Comparison of ENCODE assay signal across 23 cellular contexts in genomic region chr16:78448658-78449327, GRCh38.
DNase-seq lines count a peak whose midpoint lies in the region; ATAC-seq and TF ChIP-seq lines count a peak whose summit lies in the region.
"Had no signal": no experiment of that assay in that cellular context is flagged by ENCODE, and none has a peak within 500 bp of the region (broad histone marks: within the 10 kb centered on the region; RNA-seq: fewer than 3 reads in every experiment).

No MANE protein-coding gene starts in this region.

- H3K4me3 ChIP-seq in NT2/D1 (ENCODE audit: insufficient read length, low read depth) (no peak overlapping the region), mammary epithelial cell (replicated peaks in 1 of 3; ENCODE audit: insufficient read depth in 1 of 3, low read depth in 2 of 3, low read length in 3 of 3) (no peak overlapping the region)
- H3K4me3 ChIP-seq: GM12878, HAP-1, SK-N-MC had no signal

- H2AFZ ChIP-seq in mammary epithelial cell (ENCODE audit: low read depth, low read length): no peak overlapping the region

- no peaks in the 10 kb centered on the region for H3K4me1 ChIP-seq in NT2/D1 (ENCODE audit: insufficient read depth, insufficient read length)
- no peaks in the 10 kb centered on the region for H3K4me1 ChIP-seq in mammary epithelial cell (ENCODE audit: insufficient read depth, low read length)
- H3K4me1 ChIP-seq: HAP-1 had no signal

- H3K4me2 ChIP-seq in mammary epithelial cell (ENCODE audit: insufficient read depth, low read depth, low read length): no peak overlapping the region

- H3K27ac ChIP-seq in mammary epithelial cell (ENCODE audit: insufficient read depth, low read depth, low read length): no peak overlapping the region
- H3K27ac ChIP-seq: SK-N-MC had no signal

- BruUV-seq in mammary epithelial cell (replicated peaks; lab: Mats Ljungman, UMichigan): no TSS peak

- H3K79me2 ChIP-seq in mammary epithelial cell (ENCODE audit: insufficient read depth, low read length): no peaks in the 10 kb centered on the region

- dilution Hi-C loops in mammary epithelial cell (cut with HindIII; ENCODE audit: low sequenced_read_pairs): no loop called here

- in situ Hi-C loops in mammary epithelial cell (cut with MboI; ENCODE audit: low sequenced_read_pairs in 2 of 2): no loop called here

- CTCF ChIA-PET in mammary epithelial cell (lab: Charles Lee; ENCODE audit: low non-redundant PET): no interaction called here

- no peaks in the 10 kb centered on the region for H3K27me3 ChIP-seq in NT2/D1 (ENCODE audit: insufficient read depth, insufficient read length)
- no peaks in the 10 kb centered on the region for H3K27me3 ChIP-seq in mammary epithelial cell (ENCODE audit: insufficient read depth, low read length)

- H3K36me3 ChIP-seq in NT2/D1 (ENCODE audit: insufficient read depth, insufficient read length, low read length) (no peaks in the 10 kb centered on the region), mammary epithelial cell (ENCODE audit: insufficient read depth, low read length) (no peaks in the 10 kb centered on the region)
- H3K36me3 ChIP-seq: HAP-1 had no signal

- no peaks in the 10 kb centered on the region for H3K9me3 ChIP-seq in NT2/D1 (ENCODE audit: insufficient read depth, low read length)
- no peaks in the 10 kb centered on the region for H3K9me3 ChIP-seq in mammary epithelial cell (replicated peaks; ENCODE audit: insufficient read depth, low read length)
- H3K9me3 ChIP-seq: HAP-1 had no signal

- intact Hi-C loops in mammary epithelial cell (cut with micrococcal nuclease): no loop called here

- no peaks in the 10 kb centered on the region for H4K20me1 ChIP-seq in mammary epithelial cell (ENCODE audit: insufficient read depth, low read length)

- TF ChIP-seq CTCF in mammary epithelial cell (conservative IDR thresholded peaks at IDR 0.05 in 1 of 2, IDR thresholded peaks at IDR 0.05 in 1 of 2; ENCODE audit: extremely low read depth in 1 of 2, insufficient read depth in 1 of 2, low read depth in 1 of 2, low read length in 2 of 2): no peak

- no peak overlapping the region for H3K9ac ChIP-seq in NT2/D1 (ENCODE audit: insufficient read length, low read depth)
- H3K9ac ChIP-seq in mammary epithelial cell (ENCODE audit: insufficient read depth, low read length): no peak overlapping the region

- peak; percentile 8 for DNase-seq in HT1080 (ENCODE audit: low read depth)
- DNase-seq in NT2/D1 (ENCODE audit: low read depth, low spot score): peak; percentile 38
- peak; percentile 11 for DNase-seq in iPS DF 4.7 (ENCODE audit: extremely low read depth, low spot score)
- no peak for DNase-seq in activated gamma-delta T cell treated with Interleukin-2 at 50 U/mL for 16 hours
- DNase-seq in mammary epithelial cell: no peak
- DNase-seq: CD4-positive, CD25-positive, alpha-beta regulatory T cell; DMS 273 treated with DMSO at 0.1 percent for 48 hours; DMS79 treated with DMSO at 0.1 percent for 48 hours; KBM-7; NCI-H1092 treated with DMSO at 0.1 percent for 48 hours; NCI-H1436 treated with DMSO at 0.1 percent for 48 hours; NCI-H1930; NCI-H226; NCI-H510A treated with DMSO at 0.1 percent for 48 hours; NCI-H748 treated with DMSO at 0.1 percent for 48 hours; Right ventricle myocardium superior; SW 1271 had no signal

- ATAC-seq in HG02610 (IDR thresholded peaks at IDR 0.05; ENCODE audit: unreplicated experiment) (no peak), HG03095 (IDR thresholded peaks at IDR 0.05; ENCODE audit: unreplicated experiment) (no peak)
- ATAC-seq: GM12878, HepG2 had no signal

- WGBS in mammary epithelial cell (ENCODE audit: low coverage, missing lambda C conversion rate): 72% methylated on average over 8 of the region's 8 CpGs

Comparison
In these comparisons a context has a peak if more than half of its experiments do, and no peak if none do; other contexts are left out.
1. DNase-seq: peak in HT1080 (single experiment), NT2/D1 (single experiment) and iPS DF 4.7 (single experiment); none in activated gamma-delta T cell treated with Interleukin-2 at 50 U/mL for 16 hours (single experiment) and mammary epithelial cell (single experiment).